In genomic region chr1:150507912-150508864, GRCh38 we compare ENCODE assay signal across 8 cellular contexts. TPM values are rescaled to one million over a fixed set of nuclear protein-coding genes. Genes with fewer than 3 reads are reported as not detected.
DNase-seq lines count a peak whose midpoint lies in the region; ATAC-seq and TF ChIP-seq lines count a peak whose summit lies in the region.

Gene ECM1 (plus strand): TSS chr1:150508109. CDS start chr1:150508210, 101 bp downstream.

- H3K27me3 ChIP-seq in RWPE2 (ENCODE audit: insufficient read depth, poor library complexity, severe bottlenecking) (no peaks in the 10 kb centered on the region), esophagus muscularis mucosa (no peaks in the 10 kb centered on the region)

- H3K36me3 Mint-ChIP-seq in osteocyte (ENCODE audit: unreplicated experiment) = peaks cover 39% of the 10 kb centered on the region

- H3K4me3 Mint-ChIP-seq in osteocyte (ENCODE audit: unreplicated experiment) = peak within 1 kb of the TSS; percentile 14

- H3K4me3 ChIP-seq in RWPE2 (ENCODE audit: severe bottlenecking) = no peak within 1 kb of the TSS
- H3K4me3 ChIP-seq in esophagus muscularis mucosa = peak within 1 kb of the TSS; percentile 18 to 53 (median 28)

- H3K27ac ChIP-seq in RWPE2 (ENCODE audit: poor library complexity, severe bottlenecking) (peak within 1 kb of the TSS; percentile 61), esophagus muscularis mucosa (replicated peaks in 1 of 4) (peak within 1 kb of the TSS; percentile 52 to 75 (median 62))

- H3K4me1 ChIP-seq in RWPE2 (ENCODE audit: insufficient read depth, poor library complexity, severe bottlenecking) (peaks cover 9% of the 10 kb centered on the region), esophagus muscularis mucosa (peaks cover 4 to 25% (median 22%) of the 10 kb centered on the region in 4 donors)

- WGBS in esophagus muscularis mucosa = 51% methylated on average over 6 of the region's 7 CpGs

- TF ChIP-seq EP300 in esophagus muscularis mucosa (IDR thresholded peaks at IDR 0.05) = no peak

- TF ChIP-seq CTCF in RWPE2 (IDR thresholded peaks at IDR 0.05; ENCODE audit: poor library complexity, severe bottlenecking) (no peak), esophagus muscularis mucosa (IDR thresholded peaks at IDR 0.05) (no peak), osteocyte (IDR thresholded peaks at IDR 0.05) (no peak)

- peaks cover 26% of the 10 kb centered on the region for H3K4me1 Mint-ChIP-seq in osteocyte (ENCODE audit: unreplicated experiment)

- DNase-seq in GDM1 (lab: John Stamatoyannopoulos, UW) (peak; percentile 40), RWPE2 (ENCODE audit: low spot score) (no peak), esophagus muscularis mucosa (ENCODE audit: extremely low spot score) (no peak), osteocyte (ENCODE audit: extremely low spot score, unreplicated experiment) (no peak), SK-N-DZ (ENCODE audit: low spot score) (no peak)
- no peak for DNase-seq in stimulated activated naive CD4-positive, alpha-beta T cell treated with Interleukin-2 at 50 U/mL for 16 hours (lab: John Stamatoyannopoulos, UW)

- H3K9me3 Mint-ChIP-seq in osteocyte (ENCODE audit: unreplicated experiment) = no peaks in the 10 kb centered on the region

- peak within 1 kb of the TSS; percentile 88 for H3K27ac Mint-ChIP-seq in osteocyte (ENCODE audit: unreplicated experiment)

- H3K36me3 ChIP-seq in RWPE2 (ENCODE audit: low read depth) = peaks cover 34% of the 10 kb centered on the region
- peaks cover 17 to 58% (median 54%) of the 10 kb centered on the region in 4 donors for H3K36me3 ChIP-seq in esophagus muscularis mucosa

- no peaks in the 10 kb centered on the region for H3K27me3 Mint-ChIP-seq in osteocyte (ENCODE audit: unreplicated experiment)

- TF ChIP-seq POLR2A in esophagus muscularis mucosa (IDR thresholded peaks at IDR 0.05; ENCODE audit: low read depth) = no peak

- intact Hi-C loops in esophagus muscularis mucosa (cut with DNase I) = no loop called here

- ATAC-seq in RWPE2 (ENCODE audit: low read depth) (peak; percentile 92), HG03095 (IDR thresholded peaks at IDR 0.05; ENCODE audit: unreplicated experiment) (no peak), GM19328 (IDR thresholded peaks at IDR 0.05; ENCODE audit: unreplicated experiment) (no peak)

- H3K9me3 ChIP-seq in RWPE2 (ENCODE audit: severe bottlenecking) (no peaks in the 10 kb centered on the region), esophagus muscularis mucosa (no peaks in the 10 kb centered on the region)

RNA-seq across cellular contexts. Expression of gene ECM1, which starts in this region (rescaled TPM):
- total RNA-seq in esophagus muscularis mucosa = 10 to 100 TPM; 17.4 to 32.9 (median 18.6) TPM
- 17.4 and 19.8 TPM in 2 replicates for total RNA-seq in osteocyte
- 1.2 and 1.3 TPM in 2 replicates for polyA plus RNA-seq in SK-N-DZ (2014; cell fraction: cytosol; rRNA removed)
- 8.0 and 10.6 TPM in 2 replicates for polyA plus RNA-seq in SK-N-DZ (2014; cell fraction: nucleus; rRNA removed)
